Comparison of ENCODE assay signal across 26 cellular contexts in genomic region chr20:17645010-17645409, GRCh38. TPM values are rescaled to one million over a fixed set of nuclear protein-coding genes. Genes with fewer than 3 reads are reported as not detected.
A peak's percentile ranks its signal among the peaks of the same experiment; 100 is the strongest.
DNase-seq lines count a peak whose midpoint lies in the region; ATAC-seq and TF ChIP-seq lines count a peak whose summit lies in the region.
"Had no signal": no experiment of that assay in that cellular context is flagged by ENCODE, and none has a peak within 500 bp of the region (broad histone marks: within the 10 kb centered on the region; RNA-seq: fewer than 3 reads in every experiment).

No MANE protein-coding gene starts in this region.

- TF ChIP-seq CTCF in Panc1 (IDR thresholded peaks at IDR 0.05) (no peak), mesothelial cell of epicardium (IDR thresholded peaks at IDR 0.05; ENCODE audit: unreplicated experiment) (no peak), thyroid gland (IDR thresholded peaks at IDR 0.05) (no peak)

- CTCF ChIA-PET in Panc1 (lab: Charles Lee) = interaction anchor here (0.9 kb wide), 1 partner anchor 36 kb away, joined by 3 read pairs; no protein-coding TSS in a partner anchor
- CTCF ChIA-PET in activated CD4-positive, alpha-beta memory T cell treated with anti-CD3 and anti-CD28 coated beads for 36 hours (lab: Charles Lee) = no interaction called here

- peaks cover 3% of the 10 kb centered on the region for H3K4me1 Mint-ChIP-seq in central memory CD8-positive, alpha-beta T cell
- H3K4me1 Mint-ChIP-seq in mesothelial cell of epicardium = peaks cover 24% of the 10 kb centered on the region
- H3K4me1 Mint-ChIP-seq in activated CD4-positive, alpha-beta memory T cell treated with anti-CD3 and anti-CD28 coated beads for 36 hours (ENCODE audit: low read depth) = peaks cover 3% of the 10 kb centered on the region

- H3K4me3 ChIP-seq in Panc1 (ENCODE audit: low read depth in 2 of 2, low read length in 2 of 2) = no peak overlapping the region
- no peak overlapping the region for H3K4me3 ChIP-seq in thyroid gland (replicated peaks in 1 of 3)
- H3K4me3 ChIP-seq: ovary, thoracic aorta had no signal

- no peak for DNase-seq in Panc1 (ENCODE audit: low read depth, low spot score)
- no peak for DNase-seq in central memory CD8-positive, alpha-beta T cell (ENCODE audit: low spot score in 2 of 2)
- DNase-seq in mesothelial cell of epicardium (ENCODE audit: low spot score in 2 of 2, unreplicated experiment in 2 of 2) = no peak
- peak in 1 of 2 donors; percentile 2 for DNase-seq in thyroid gland
- no peak for DNase-seq in activated CD4-positive, alpha-beta memory T cell treated with anti-CD3 and anti-CD28 coated beads for 36 hours
- DNase-seq in DMS53 (lab: John Stamatoyannopoulos, UW) = no peak
- DNase-seq: activated CD4-positive, alpha-beta T cell treated with anti-CD3 and anti-CD28 coated beads for 1 hour; activated naive CD4-positive, alpha-beta T cell; activated T-cell treated with anti-CD3 and anti-CD28 coated beads, Interleukin-2, amount 50 U/mL, for 24 hours; amniotic stem cell; caudate nucleus; CD4-positive, CD25-positive, alpha-beta regulatory T cell; mesendoderm; naive thymus-derived CD4-positive, alpha-beta T cell; NCI-H1417; NCI-H2081 treated with DMSO at 0.1 percent for 48 hours; NCI-H446; stimulated activated naive CD4-positive, alpha-beta T cell treated with Interleukin-2 at 50 U/mL for 16 hours had no signal

- no TSS peak for BruUV-seq in Panc1 (replicated peaks; lab: Mats Ljungman, UMichigan)

- H3K27me3 Mint-ChIP-seq in central memory CD8-positive, alpha-beta T cell = no peaks in the 10 kb centered on the region
- H3K27me3 Mint-ChIP-seq in mesothelial cell of epicardium (ENCODE audit: low read depth) = no peaks in the 10 kb centered on the region
- H3K27me3 Mint-ChIP-seq in activated CD4-positive, alpha-beta memory T cell treated with anti-CD3 and anti-CD28 coated beads for 36 hours = no peaks in the 10 kb centered on the region
- H3K27me3 Mint-ChIP-seq: activated T-cell treated with anti-CD3 and anti-CD28 coated beads, Interleukin-2, amount 50 U/mL, for 24 hours; CD4-positive, CD25-positive, alpha-beta regulatory T cell; naive thymus-derived CD4-positive, alpha-beta T cell had no signal

- ATAC-seq in Panc1 = no peak
- no peak for ATAC-seq in central memory CD8-positive, alpha-beta T cell (replicated peaks; ENCODE audit: extremely low read depth, poor library complexity, severe bottlenecking)
- ATAC-seq in HG02840 (IDR thresholded peaks at IDR 0.05; ENCODE audit: low FRiP score, unreplicated experiment) = no peak
- ATAC-seq: naive thymus-derived CD4-positive, alpha-beta T cell had no signal

- H3K36me3 ChIP-seq in Panc1 (ENCODE audit: control insufficient read depth, insufficient read depth, low read length) (no peaks in the 10 kb centered on the region), thyroid gland (peaks cover 9 to 24% of the 10 kb centered on the region in 2 donors)
- H3K36me3 ChIP-seq: ovary had no signal

- POLR2A ChIA-PET in Panc1 (lab: Charles Lee) = no interaction called here
- POLR2A ChIA-PET in activated CD4-positive, alpha-beta memory T cell treated with anti-CD3 and anti-CD28 coated beads for 36 hours (lab: Charles Lee) = no interaction called here

- no peaks in the 10 kb centered on the region for H3K9me3 ChIP-seq in Panc1 (ENCODE audit: control insufficient read depth, insufficient read depth, low read depth, low read length)
- no peaks in the 10 kb centered on the region for H3K9me3 ChIP-seq in thyroid gland
- H3K9me3 ChIP-seq: ovary, thoracic aorta had no signal

- H3K27me3 ChIP-seq in Panc1 (ENCODE audit: control insufficient read depth, insufficient read depth, low read length) (no peaks in the 10 kb centered on the region), thyroid gland (no peaks in the 10 kb centered on the region)
- H3K27me3 ChIP-seq: ovary had no signal

- H3K4me3 Mint-ChIP-seq in central memory CD8-positive, alpha-beta T cell = no peak overlapping the region
- no peak overlapping the region for H3K4me3 Mint-ChIP-seq in mesothelial cell of epicardium
- no peak overlapping the region for H3K4me3 Mint-ChIP-seq in activated CD4-positive, alpha-beta memory T cell treated with anti-CD3 and anti-CD28 coated beads for 36 hours
- H3K4me3 Mint-ChIP-seq: activated T-cell treated with anti-CD3 and anti-CD28 coated beads, Interleukin-2, amount 50 U/mL, for 24 hours; CD4-positive, CD25-positive, alpha-beta regulatory T cell; naive thymus-derived CD4-positive, alpha-beta T cell had no signal

- TF ChIP-seq POLR2A in thyroid gland (IDR thresholded peaks at IDR 0.05) = no peak

- H3K9me3 Mint-ChIP-seq in central memory CD8-positive, alpha-beta T cell = no peaks in the 10 kb centered on the region
- no peaks in the 10 kb centered on the region for H3K9me3 Mint-ChIP-seq in mesothelial cell of epicardium
- no peaks in the 10 kb centered on the region for H3K9me3 Mint-ChIP-seq in activated CD4-positive, alpha-beta memory T cell treated with anti-CD3 and anti-CD28 coated beads for 36 hours
- H3K9me3 Mint-ChIP-seq: activated T-cell treated with anti-CD3 and anti-CD28 coated beads, Interleukin-2, amount 50 U/mL, for 24 hours; CD4-positive, CD25-positive, alpha-beta regulatory T cell; naive thymus-derived CD4-positive, alpha-beta T cell had no signal

- H3K36me3 Mint-ChIP-seq in central memory CD8-positive, alpha-beta T cell (ENCODE audit: insufficient read depth) = peaks cover 2% of the 10 kb centered on the region
- no peaks in the 10 kb centered on the region for H3K36me3 Mint-ChIP-seq in mesothelial cell of epicardium
- H3K36me3 Mint-ChIP-seq in activated CD4-positive, alpha-beta memory T cell treated with anti-CD3 and anti-CD28 coated beads for 36 hours = no peaks in the 10 kb centered on the region

- peak overlapping the region; percentile 27 for H3K27ac Mint-ChIP-seq in central memory CD8-positive, alpha-beta T cell (ENCODE audit: low read depth)
- peak overlapping the region; percentile 39 for H3K27ac Mint-ChIP-seq in mesothelial cell of epicardium
- H3K27ac Mint-ChIP-seq in activated CD4-positive, alpha-beta memory T cell treated with anti-CD3 and anti-CD28 coated beads for 36 hours = no peak overlapping the region
- H3K27ac Mint-ChIP-seq: activated T-cell treated with anti-CD3 and anti-CD28 coated beads, Interleukin-2, amount 50 U/mL, for 24 hours had no signal

- peak overlapping the region; percentile 75 for H3K27ac ChIP-seq in Panc1 (ENCODE audit: low read length)
- H3K27ac ChIP-seq in thyroid gland = peak overlapping the region; percentile 63 to 89 (median 72)

- in situ Hi-C loops in Panc1 (cut with HindIII; ENCODE audit: low pct_unique_long_range_greater_than_20kb, low sequenced_read_pairs) = no loop called here

- WGBS in thyroid gland, 2 donors = 92% methylated on average over 14 of the region's 14 CpGs

- peaks cover 53% of the 10 kb centered on the region for H3K4me1 ChIP-seq in Panc1 (ENCODE audit: control insufficient read depth, insufficient read depth, low read length)
- H3K4me1 ChIP-seq in thyroid gland = peaks cover 85% of the 10 kb centered on the region in 2 donors

- intact Hi-C loops in Panc1 (cut with micrococcal nuclease; ENCODE audit: unreplicated experiment) (no loop called here), thyroid gland (cut with DNase I) (no loop called here)
- intact Hi-C loops in activated CD4-positive, alpha-beta memory T cell treated with anti-CD3 and anti-CD28 coated beads for 36 hours (cut with micrococcal nuclease) = no loop called here

RNA-seq across cellular contexts. Expression of gene RRBP1, which starts 37.0 kb away (rescaled TPM):
- total RNA-seq in Panc1 (2021; ENCODE audit: unreplicated experiment) (152 TPM), mesothelial cell of epicardium (211 to 212 TPM (median 211 TPM) in 3 replicates), thyroid gland (100 to 1,000 TPM; 149 to 287 (median 221) TPM)
- polyA plus RNA-seq in Panc1 (2012; ENCODE audit: insufficient read length) = 153 TPM
- total RNA-seq in activated CD4-positive, alpha-beta memory T cell treated with anti-CD3 and anti-CD28 coated beads for 36 hours = 10 to 100 TPM; 29.6 to 32.0 TPM

RNA-seq across cellular contexts. Expression of gene BANF2, which starts 54.8 kb away (rescaled TPM):
- total RNA-seq in Panc1 (2021; ENCODE audit: unreplicated experiment) (not detected), mesothelial cell of epicardium (not detected in 3 replicates), thyroid gland (10 to 100 TPM in 1 of 4 donors, not detected in 3; 15.2 TPM)
- polyA plus RNA-seq in Panc1 (2012; ENCODE audit: insufficient read length) = not detected
- total RNA-seq in activated CD4-positive, alpha-beta memory T cell treated with anti-CD3 and anti-CD28 coated beads for 36 hours = not detected
- total RNA-seq: activated CD8-positive, alpha-beta memory T cell treated with anti-CD3 and anti-CD28 coated beads for 36 hours; CD4-positive, CD25-positive, alpha-beta regulatory T cell; dermis microvascular lymphatic vessel endothelial cell; M059J; naive thymus-derived CD4-positive, alpha-beta T cell; ovary; SK-MEL-5; T-helper 1 cell treated with Interleukin-12 subunit alpha and Interleukin-12 subunit beta and Interleukin-4 antibody, amounts not matched to agents 30 ng/mL and 1 ng/mL, for 36 hours; thoracic aorta had no signal
- polyA plus RNA-seq: CD4-positive, CD25-positive, alpha-beta regulatory T cell; naive thymus-derived CD4-positive, alpha-beta T cell; ovary had no signal
